ENCODE assay signal across 8 cellular contexts in genomic region chr7:131555565-131556054, GRCh38. TPM values are rescaled to one million over a fixed set of nuclear protein-coding genes. Genes with fewer than 3 reads are reported as not detected.
DNase-seq lines count a peak whose midpoint lies in the region; ATAC-seq, FAIRE-seq and TF ChIP-seq lines count a peak whose summit lies in the region.

No MANE protein-coding gene starts in this region.

- DNase-seq in T-helper 1 cell (no peak), left ventricle myocardium superior (peak; percentile 35), spleen (peak; percentile 79), D721Med (ENCODE audit: insufficient read length, low spot score) (no peak), hypothalamus (lab: John Stamatoyannopoulos, UW) (no peak)
- DNase-seq in activated CD4-positive, alpha-beta T cell treated with anti-CD3 and anti-CD28 coated beads, Interleukin-2, amount 50 U/mL, for 48 hours, result peak; percentile 12 to 18
- DNase-seq in activated CD4-positive, CD25-positive, alpha-beta regulatory T cell (lab: John Stamatoyannopoulos, UW), result no peak

- ATAC-seq in left ventricle myocardium superior, result no peak

- intact Hi-C loops in left ventricle myocardium superior (cut with micrococcal nuclease), result loop anchor here (10.0 kb wide), 1 partner anchor 99 kb away; no protein-coding TSS in a partner anchor
- intact Hi-C loops in spleen (cut with DNase I; ENCODE audit: low total_unique reads), result no loop called here

- 2 to 8% (median 4%) methylated on average over 23 to 29 of the region's 29 CpGs for WGBS in spleen, 5 donors

- FAIRE-seq in D721Med (lab: Jason Lieb, UNC), result no peak

- no peaks in the 10 kb centered on the region for H3K36me3 Mint-ChIP-seq in T-helper 1 cell treated with Interleukin-12 subunit alpha and Interleukin-12 subunit beta and Interleukin-4 antibody, amounts not matched to agents 30 μg/mL and 1 μg/mL, for 36 hours (ENCODE audit: low read depth)

- H3K4me1 ChIP-seq in spleen, result peaks cover 17 to 56% (median 38%) of the 10 kb centered on the region in 6 donors

- H3K27ac Mint-ChIP-seq in T-helper 1 cell treated with Interleukin-12 subunit alpha and Interleukin-12 subunit beta and Interleukin-4 antibody, amounts not matched to agents 30 μg/mL and 1 μg/mL, for 36 hours, result no peak overlapping the region

- peak overlapping the region in 2 of 8 donors; percentile 69 to 77 for H3K27ac ChIP-seq in spleen

- peaks cover 13% of the 10 kb centered on the region for H3K4me1 Mint-ChIP-seq in T-helper 1 cell treated with Interleukin-12 subunit alpha and Interleukin-12 subunit beta and Interleukin-4 antibody, amounts not matched to agents 30 μg/mL and 1 μg/mL, for 36 hours (ENCODE audit: low read depth)

- peaks cover 71% of the 10 kb centered on the region for H3K27me3 Mint-ChIP-seq in T-helper 1 cell treated with Interleukin-12 subunit alpha and Interleukin-12 subunit beta and Interleukin-4 antibody, amounts not matched to agents 30 μg/mL and 1 μg/mL, for 36 hours (ENCODE audit: low read depth)

- H3K4me3 Mint-ChIP-seq in T-helper 1 cell treated with Interleukin-12 subunit alpha and Interleukin-12 subunit beta and Interleukin-4 antibody, amounts not matched to agents 30 μg/mL and 1 μg/mL, for 36 hours, result peak overlapping the region; percentile 75

- no peaks in the 10 kb centered on the region for H3K9me3 Mint-ChIP-seq in T-helper 1 cell treated with Interleukin-12 subunit alpha and Interleukin-12 subunit beta and Interleukin-4 antibody, amounts not matched to agents 30 μg/mL and 1 μg/mL, for 36 hours

- H3K27me3 ChIP-seq in spleen (replicated peaks in 1 of 7), result peaks cover 0 to 58% (median 18%) of the 10 kb centered on the region in 7 donors

- no peaks in the 10 kb centered on the region for H3K9me3 ChIP-seq in spleen

- TF ChIP-seq POLR2A in spleen (IDR thresholded peaks at IDR 0.05), result no peak

- H3K36me3 ChIP-seq in spleen, result no peaks in the 10 kb centered on the region

- H3K4me3 ChIP-seq in spleen, result peak overlapping the region; percentile 59 to 85 (median 68)

- TF ChIP-seq CTCF in spleen (IDR thresholded peaks at IDR 0.05 in 8 of 11, conservative IDR thresholded peaks at IDR 0.05 in 3 of 11) (no peak), D721Med (IDR thresholded peaks at IDR 0.05; ENCODE audit: insufficient read depth, missing control alignments) (no peak)

RNA-seq across cellular contexts. Expression of gene PODXL, which starts 0.8 kb away (rescaled TPM):
- total RNA-seq in left ventricle myocardium superior (61.2 TPM), spleen (10 to 100 TPM; 12.8 to 27.5 (median 18.7) TPM)
- polyA plus RNA-seq in spleen, result 1 to 10 TPM; 1.9 to 5.0 (median 2.9) TPM

Comparison
In these comparisons a context has a peak if more than half of its experiments do, and no peak if none do; other contexts are left out.
1. DNase-seq: peak in activated CD4-positive, alpha-beta T cell treated with anti-CD3 and anti-CD28 coated beads, Interleukin-2, amount 50 U/mL, for 48 hours (2 of 2), left ventricle myocardium superior (single experiment) and spleen (single experiment); none in T-helper 1 cell (0 of 5), D721Med (single experiment), hypothalamus (0 of 51) and activated CD4-positive, CD25-positive, alpha-beta regulatory T cell (0 of 4).